In genomic region chr20:45358282-45359068, GRCh38 we compare ENCODE assay signal across 9 cellular contexts. TPM values are rescaled to one million over a fixed set of nuclear protein-coding genes. Genes with fewer than 3 reads are reported as not detected.
DNase-seq lines count a peak whose midpoint lies in the region; ATAC-seq and TF ChIP-seq lines count a peak whose summit lies in the region.
"Had no signal": no experiment of that assay in that cellular context is flagged by ENCODE, and none has a peak within 500 bp of the region (broad histone marks: within the 10 kb centered on the region; RNA-seq: fewer than 3 reads in every experiment).

No MANE protein-coding gene starts in this region.

- H3K4me3 Mint-ChIP-seq in dendritic cell treated with granulocyte-macrophage colony-stimulating factor and Interleukin-4, amounts not matched to agents 40 ng/mL and 50 ng/mL, for 4 days: no peak overlapping the region
- no peak overlapping the region for H3K4me3 Mint-ChIP-seq in mesothelial cell of epicardium
- H3K4me3 Mint-ChIP-seq in activated naive CD8-positive, alpha-beta T cell treated with anti-CD3 and anti-CD28 coated beads, Interleukin-2, amount 50 U/mL, for 24 hours: no peak overlapping the region

- intact Hi-C loops in dendritic cell treated with granulocyte-macrophage colony-stimulating factor and Interleukin-4, amounts not matched to agents 40 ng/mL and 50 ng/mL, for 4 days (cut with micrococcal nuclease): no loop called here
- intact Hi-C loops in aorta (cut with DNase I): loop anchor here (5.0 kb wide), 2 partner anchors 36 to 614 kb away; partner anchors contain the start of gene ZNF335 (in 1 of the 2)

- no peak for TF ChIP-seq CTCF in mesothelial cell of epicardium (IDR thresholded peaks at IDR 0.05; ENCODE audit: unreplicated experiment)

- H3K27ac Mint-ChIP-seq in dendritic cell treated with granulocyte-macrophage colony-stimulating factor and Interleukin-4, amounts not matched to agents 40 ng/mL and 50 ng/mL, for 4 days: peak overlapping the region; percentile 74
- peak overlapping the region; percentile 79 for H3K27ac Mint-ChIP-seq in mesothelial cell of epicardium
- H3K27ac Mint-ChIP-seq in activated naive CD8-positive, alpha-beta T cell treated with anti-CD3 and anti-CD28 coated beads, Interleukin-2, amount 50 U/mL, for 24 hours: no peak overlapping the region

- 7 to 10% methylated on average over 10 of the region's 10 CpGs for WGBS in aorta, 2 donors

- H3K4me1 Mint-ChIP-seq in dendritic cell treated with granulocyte-macrophage colony-stimulating factor and Interleukin-4, amounts not matched to agents 40 ng/mL and 50 ng/mL, for 4 days (ENCODE audit: low read depth): peaks cover 62% of the 10 kb centered on the region
- H3K4me1 Mint-ChIP-seq in mesothelial cell of epicardium: peaks cover 26% of the 10 kb centered on the region
- peaks cover 84% of the 10 kb centered on the region for H3K4me1 Mint-ChIP-seq in activated naive CD8-positive, alpha-beta T cell treated with anti-CD3 and anti-CD28 coated beads, Interleukin-2, amount 50 U/mL, for 24 hours

- H3K27me3 Mint-ChIP-seq in dendritic cell treated with granulocyte-macrophage colony-stimulating factor and Interleukin-4, amounts not matched to agents 40 ng/mL and 50 ng/mL, for 4 days: no peaks in the 10 kb centered on the region
- H3K27me3 Mint-ChIP-seq in mesothelial cell of epicardium (ENCODE audit: low read depth): no peaks in the 10 kb centered on the region
- H3K27me3 Mint-ChIP-seq in activated naive CD8-positive, alpha-beta T cell treated with anti-CD3 and anti-CD28 coated beads, Interleukin-2, amount 50 U/mL, for 24 hours: peaks cover 2% of the 10 kb centered on the region

- H3K9me3 ChIP-seq in aorta (ENCODE audit: control insufficient read depth, low read length): no peaks in the 10 kb centered on the region

- no peaks in the 10 kb centered on the region for H3K9me3 Mint-ChIP-seq in dendritic cell treated with granulocyte-macrophage colony-stimulating factor and Interleukin-4, amounts not matched to agents 40 ng/mL and 50 ng/mL, for 4 days
- no peaks in the 10 kb centered on the region for H3K9me3 Mint-ChIP-seq in mesothelial cell of epicardium
- H3K9me3 Mint-ChIP-seq in activated naive CD8-positive, alpha-beta T cell treated with anti-CD3 and anti-CD28 coated beads, Interleukin-2, amount 50 U/mL, for 24 hours: no peaks in the 10 kb centered on the region

- peaks cover 0 to 2% of the 10 kb centered on the region in 2 donors for H3K4me1 ChIP-seq in aorta (ENCODE audit: control insufficient read depth in 1 of 2, insufficient read depth in 2 of 2, low read length in 2 of 2)

- peaks cover 11% of the 10 kb centered on the region for H3K36me3 Mint-ChIP-seq in dendritic cell treated with granulocyte-macrophage colony-stimulating factor and Interleukin-4, amounts not matched to agents 40 ng/mL and 50 ng/mL, for 4 days (ENCODE audit: low read depth)
- no peaks in the 10 kb centered on the region for H3K36me3 Mint-ChIP-seq in mesothelial cell of epicardium
- peaks cover 2% of the 10 kb centered on the region for H3K36me3 Mint-ChIP-seq in activated naive CD8-positive, alpha-beta T cell treated with anti-CD3 and anti-CD28 coated beads, Interleukin-2, amount 50 U/mL, for 24 hours (ENCODE audit: low read depth)

- DNase-seq in stimulated activated CD4-positive, alpha-beta T cell treated with anti-CD3 and anti-CD28 coated beads, Interleukin-15, amount 100 ng/mL, for 24 hours: peak; percentile 16
- DNase-seq in stimulated activated CD4-positive, alpha-beta T cell treated with anti-CD3 and anti-CD28 coated beads, Interleukin-4, amount 100 ng/mL, for 1 hour: no peak
- DNase-seq in mesothelial cell of epicardium (ENCODE audit: low spot score in 2 of 2, unreplicated experiment in 2 of 2) (no peak), aorta (peak; percentile 86 to 88), NK-92 (lab: John Stamatoyannopoulos, UW; ENCODE audit: unreplicated experiment) (no peak)
- no peak for DNase-seq in activated naive CD8-positive, alpha-beta T cell treated with anti-CD3 and anti-CD28 coated beads, Interleukin-2, amount 50 U/mL, for 24 hours

- peak; percentile 23 for ATAC-seq in aorta (ENCODE audit: low FRiP score)
- ATAC-seq in GM21515 (IDR thresholded peaks at IDR 0.05; ENCODE audit: unreplicated experiment): no peak
- ATAC-seq in activated naive CD8-positive, alpha-beta T cell treated with anti-CD3 and anti-CD28 coated beads, Interleukin-2, amount 50 U/mL, for 24 hours: no peak
- ATAC-seq: Panc1 had no signal

- H3K36me3 ChIP-seq in aorta (ENCODE audit: control insufficient read depth in 1 of 2, insufficient read depth in 2 of 2, low read length in 1 of 2): no peaks in the 10 kb centered on the region

- no peaks in the 10 kb centered on the region for H3K27me3 ChIP-seq in aorta (ENCODE audit: control insufficient read depth in 1 of 2, insufficient read depth in 2 of 2, low read length in 1 of 2)

- H3K4me3 ChIP-seq in aorta (ENCODE audit: low read length in 2 of 2): no peak overlapping the region

- H3K27ac ChIP-seq in aorta (ENCODE audit: low read depth in 1 of 2, low read length in 2 of 2): peak overlapping the region; percentile 31 to 89

RNA-seq across cellular contexts. Expression of gene SYS1, which starts 4.5 kb away (rescaled TPM):
- total RNA-seq in mesothelial cell of epicardium (25.6 to 27.2 TPM (median 26.7 TPM) in 3 replicates), aorta (10 to 100 TPM; 20.3 to 25.0 TPM)
- 10 to 100 TPM; 14.3 to 14.4 TPM for polyA plus RNA-seq in aorta

RNA-seq across cellular contexts. Expression of gene SDC4, which starts 10.3 kb away (rescaled TPM):
- total RNA-seq in mesothelial cell of epicardium (44.3 to 46.7 TPM (median 46.7 TPM) in 3 replicates), aorta (100 to 1,000 TPM in 1 of 2 donors, 10 to 100 TPM in 1; 51.2 to 114 TPM)
- polyA plus RNA-seq in aorta: 10 to 100 TPM; 19.2 to 50.6 TPM

RNA-seq across cellular contexts. Expression of gene TP53TG5, which starts 19.6 kb away (rescaled TPM):
- total RNA-seq in mesothelial cell of epicardium (0.47 to 0.69 TPM in 2 of 3 replicates, not detected in the other), aorta (under 1 TPM; 0.66 to 0.91 TPM)
- polyA plus RNA-seq in aorta: not detected

RNA-seq across cellular contexts. Expression of gene DBNDD2, which starts 49.6 kb away (rescaled TPM):
- total RNA-seq in mesothelial cell of epicardium: 10.5 to 11.4 TPM (median 11.0 TPM) in 3 replicates
- total RNA-seq in aorta: 100 to 1,000 TPM; 104 to 123 TPM
- polyA plus RNA-seq in aorta: 100 to 1,000 TPM; 140 to 231 TPM

RNA-seq across cellular contexts. Expression of gene MATN4, which starts 50.4 kb away (rescaled TPM):
- 0.11 TPM in 1 of 3 replicates, not detected in the others for total RNA-seq in mesothelial cell of epicardium
- under 1 TPM; 0.42 to 0.69 TPM for total RNA-seq in aorta
- polyA plus RNA-seq in aorta: under 1 TPM in 1 of 2 donors, not detected in 1; 0.18 TPM

Comparison
In these comparisons a context has a peak if more than half of its experiments do, and no peak if none do; other contexts are left out.
1. DNase-seq: peak in stimulated activated CD4-positive, alpha-beta T cell treated with anti-CD3 and anti-CD28 coated beads, Interleukin-15, amount 100 ng/mL, for 24 hours (single experiment) and aorta (2 of 2); none in stimulated activated CD4-positive, alpha-beta T cell treated with anti-CD3 and anti-CD28 coated beads, Interleukin-4, amount 100 ng/mL, for 1 hour (single experiment), mesothelial cell of epicardium (0 of 2), activated naive CD8-positive, alpha-beta T cell treated with anti-CD3 and anti-CD28 coated beads, Interleukin-2, amount 50 U/mL, for 24 hours (single experiment) and NK-92 (single experiment).